ENCODE assay signal across 24 cellular contexts in the genomic region with DNA sequence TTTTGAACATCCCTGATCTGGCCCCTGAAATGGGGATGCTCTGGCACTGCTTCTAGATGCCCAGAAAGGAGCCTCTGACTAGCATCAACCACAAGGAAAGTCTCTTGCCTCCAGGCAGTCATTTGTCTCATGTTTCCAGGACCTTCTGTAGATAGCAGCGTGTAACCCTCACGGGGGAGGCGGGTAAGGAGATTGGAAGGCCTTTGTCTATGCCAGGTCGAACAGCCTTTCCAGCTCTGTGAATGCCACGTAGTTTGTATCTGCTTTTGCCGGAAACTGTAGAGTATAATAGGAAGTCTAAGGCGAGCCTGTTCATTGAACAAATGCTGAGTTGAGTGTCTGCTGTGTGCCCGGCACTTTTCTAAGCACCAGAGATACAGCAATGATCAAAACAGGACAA. TPM values are rescaled to one million over a fixed set of nuclear protein-coding genes. Genes with fewer than 3 reads are reported as not detected.
DNase-seq lines count a peak whose midpoint lies in the region; ATAC-seq, FAIRE-seq and TF ChIP-seq lines count a peak whose summit lies in the region.
"Had no signal": no experiment of that assay in that cellular context is flagged by ENCODE, and none has a peak within 500 bp of the region (broad histone marks: within the 10 kb centered on the region; RNA-seq: fewer than 3 reads in every experiment).

No MANE protein-coding gene starts in this region.

- no peak overlapping the region for H3K4me3 Mint-ChIP-seq in activated T-helper 17 cell treated with anti-CD3 and anti-CD28 coated beads, Interleukin-2, amount 50 U/mL, for 72 hours
- H3K4me3 Mint-ChIP-seq in natural killer cell treated with Interleukin-12 subunit alpha and Interleukin-12 subunit beta and Interleukin-15 and Interleukin-18, amount 100 ng/mL, for 72 hours = no peak overlapping the region
- H3K4me3 Mint-ChIP-seq: CD4-positive, alpha-beta memory T cell; HFFc6 had no signal

- H3K27me3 ChIP-seq in osteoblast (ENCODE audit: insufficient read depth, low read length) (no peaks in the 10 kb centered on the region), testis (no peaks in the 10 kb centered on the region)

- DNase-seq in M059J (ENCODE audit: low read depth) (peak; percentile 19), osteoblast (ENCODE audit: insufficient read length, low spot score, missing footprints) (peak; percentile 4), testis (peak; percentile 77), frontal cortex (ENCODE audit: low spot score in 2 of 2) (no peak), T1000 (lab: John Stamatoyannopoulos, UW) (no peak)
- DNase-seq in natural killer cell treated with Interleukin-12 subunit alpha and Interleukin-12 subunit beta and Interleukin-15 and Interleukin-18, amount 100 ng/mL, for 72 hours (ENCODE audit: low spot score) = no peak
- DNase-seq: 8988T; ACHN; AML-193; C1 segment of cervical spinal cord; Calu3; CD4-positive, alpha-beta memory T cell; COR-L47; DMS53; DND-41; GOT3; HFFc6 had no signal

- no peak for ATAC-seq in activated T-helper 17 cell treated with anti-CD3 and anti-CD28 coated beads, Interleukin-2, amount 50 U/mL, for 72 hours (replicated peaks)
- ATAC-seq in natural killer cell treated with Interleukin-12 subunit alpha and Interleukin-12 subunit beta and Interleukin-15 and Interleukin-18, amount 100 ng/mL, for 72 hours = no peak
- ATAC-seq: A549 had no signal

- FAIRE-seq in frontal cortex (lab: Jason Lieb, UNC) = no peak
- FAIRE-seq: A549, G401.6, GM12892, H54 had no signal

- H3K79me2 ChIP-seq in osteoblast (ENCODE audit: insufficient read depth, low read length) = no peaks in the 10 kb centered on the region

- no peaks in the 10 kb centered on the region for H3K9me3 Mint-ChIP-seq in activated T-helper 17 cell treated with anti-CD3 and anti-CD28 coated beads, Interleukin-2, amount 50 U/mL, for 72 hours
- no peaks in the 10 kb centered on the region for H3K9me3 Mint-ChIP-seq in natural killer cell treated with Interleukin-12 subunit alpha and Interleukin-12 subunit beta and Interleukin-15 and Interleukin-18, amount 100 ng/mL, for 72 hours
- H3K9me3 Mint-ChIP-seq: CD4-positive, alpha-beta memory T cell; HFFc6 had no signal

- TF ChIP-seq POLR2A in testis (IDR thresholded peaks at IDR 0.05) = no peak

- H3K4me1 ChIP-seq in osteoblast (ENCODE audit: insufficient read depth, low read length) = peaks cover 4% of the 10 kb centered on the region
- peaks cover 9% of the 10 kb centered on the region for H3K4me1 ChIP-seq in testis
- H3K4me1 ChIP-seq: A549, HAP-1 had no signal

- intact Hi-C loops in testis (cut with DNase I; ENCODE audit: low total_unique reads) = no loop called here

- peaks cover 88% of the 10 kb centered on the region for H3K36me3 Mint-ChIP-seq in activated T-helper 17 cell treated with anti-CD3 and anti-CD28 coated beads, Interleukin-2, amount 50 U/mL, for 72 hours (ENCODE audit: low read depth)
- H3K36me3 Mint-ChIP-seq in natural killer cell treated with Interleukin-12 subunit alpha and Interleukin-12 subunit beta and Interleukin-15 and Interleukin-18, amount 100 ng/mL, for 72 hours = peaks cover 11% of the 10 kb centered on the region

- H2AFZ ChIP-seq in osteoblast (ENCODE audit: low read length) = no peak overlapping the region

- H3K27ac ChIP-seq in osteoblast (ENCODE audit: low read depth, low read length) (no peak overlapping the region), testis (peak overlapping the region in 1 of 2 donors; percentile 37)
- H3K27ac ChIP-seq: A549 had no signal

- no peak overlapping the region for H3K4me2 ChIP-seq in osteoblast (ENCODE audit: insufficient read depth, low read length)
- H3K4me2 ChIP-seq: A549 had no signal

- H3K9me3 ChIP-seq in osteoblast (ENCODE audit: low read depth, low read length) = no peaks in the 10 kb centered on the region
- no peaks in the 10 kb centered on the region for H3K9me3 ChIP-seq in testis
- H3K9me3 ChIP-seq: A549, HAP-1 had no signal

- no peaks in the 10 kb centered on the region for H3K4me1 Mint-ChIP-seq in activated T-helper 17 cell treated with anti-CD3 and anti-CD28 coated beads, Interleukin-2, amount 50 U/mL, for 72 hours
- peaks cover 0 to under 1% of the 10 kb centered on the region in 2 donors for H3K4me1 Mint-ChIP-seq in natural killer cell treated with Interleukin-12 subunit alpha and Interleukin-12 subunit beta and Interleukin-15 and Interleukin-18, amount 100 ng/mL, for 72 hours (ENCODE audit: low read depth in 2 of 2)
- H3K4me1 Mint-ChIP-seq: CD4-positive, alpha-beta memory T cell had no signal

- TF ChIP-seq CTCF in osteoblast (IDR thresholded peaks at IDR 0.05; ENCODE audit: extremely low read depth, low read depth, low read length) = no peak
- TF ChIP-seq CTCF in testis (IDR thresholded peaks at IDR 0.05) = no peak

- H3K27me3 Mint-ChIP-seq in activated T-helper 17 cell treated with anti-CD3 and anti-CD28 coated beads, Interleukin-2, amount 50 U/mL, for 72 hours = no peaks in the 10 kb centered on the region
- no peaks in the 10 kb centered on the region for H3K27me3 Mint-ChIP-seq in natural killer cell treated with Interleukin-12 subunit alpha and Interleukin-12 subunit beta and Interleukin-15 and Interleukin-18, amount 100 ng/mL, for 72 hours
- H3K27me3 Mint-ChIP-seq: CD4-positive, alpha-beta memory T cell had no signal

- H3K36me3 ChIP-seq in osteoblast (ENCODE audit: insufficient read depth, low read length) (peaks cover 48% of the 10 kb centered on the region), testis (ENCODE audit: low read depth, missing control alignments) (no peaks in the 10 kb centered on the region)

- peak overlapping the region; percentile 1 for H3K27ac Mint-ChIP-seq in activated T-helper 17 cell treated with anti-CD3 and anti-CD28 coated beads, Interleukin-2, amount 50 U/mL, for 72 hours
- no peak overlapping the region for H3K27ac Mint-ChIP-seq in natural killer cell treated with Interleukin-12 subunit alpha and Interleukin-12 subunit beta and Interleukin-15 and Interleukin-18, amount 100 ng/mL, for 72 hours
- H3K27ac Mint-ChIP-seq: HFFc6 had no signal

- H4K20me1 ChIP-seq in osteoblast (ENCODE audit: insufficient read depth, low read length) = no peaks in the 10 kb centered on the region

- 65 to 94% methylated on average over 8 of the region's 8 CpGs for WGBS in testis, 2 donors

- H3K4me3 ChIP-seq in osteoblast (ENCODE audit: insufficient read depth, low read length) (no peak overlapping the region), testis (no peak overlapping the region)
- H3K4me3 ChIP-seq: A549, HAP-1 had no signal

RNA-seq across cellular contexts. Expression of a gene that starts 43.9 kb away (rescaled TPM):
- 0.10 and 0.86 TPM in 2 replicates for total RNA-seq in M059J (2014; rRNA removed; shearing (Covaris generic))
- not detected for total RNA-seq in activated T-helper 17 cell treated with anti-CD3 and anti-CD28 coated beads, Interleukin-2, amount 50 U/mL, for 72 hours
- not detected in 2 replicates for total RNA-seq in osteoblast
- under 1 TPM; 0.55 to 0.62 TPM for total RNA-seq in testis
- 0.34 TPM for polyA plus RNA-seq in testis (ENCODE audit: insufficient read depth, low read depth, low replicate concordance)
- total RNA-seq in natural killer cell treated with Interleukin-12 subunit alpha and Interleukin-12 subunit beta and Interleukin-15 and Interleukin-18, amount 100 ng/mL, for 72 hours = under 1 TPM in 1 of 2 donors, not detected in 1; 0.31 TPM
- not detected for total RNA-seq in frontal cortex
- total RNA-seq: Calu3; CD4-positive, alpha-beta memory T cell; HFFc6 had no signal
- polyA plus RNA-seq: A549; BJ; CD4-positive, alpha-beta memory T cell had no signal

Comparison
In these comparisons a context has a peak if more than half of its experiments do, and no peak if none do; other contexts are left out.
1. DNase-seq: peak in M059J (single experiment), osteoblast (single experiment) and testis (single experiment); none in natural killer cell treated with Interleukin-12 subunit alpha and Interleukin-12 subunit beta and Interleukin-15 and Interleukin-18, amount 100 ng/mL, for 72 hours (single experiment), frontal cortex (0 of 2) and T1000 (single experiment).